1 cellular context compared by ENCODE assay signal in genomic region chr11:82733444-82734119, GRCh38.
TF ChIP-seq lines count a peak whose summit lies in the region.

Gene FAM181B, minus strand, starts transcription at chr11:82733864. Its CDS starts 135 bp downstream, at chr11:82733729.

TF ChIP-seq in SK-N-SH, 30 proteins besides CTCF, POLR2A, EP300 and RAD21 (continued from another document):
- TF ChIP-seq CHD2 (IDR thresholded peaks at IDR 0.05; ENCODE audit: low read length, partially characterized antibody) (no peak), TAF1 (IDR thresholded peaks at IDR 0.05; ENCODE audit: borderline replicate concordance, low read depth, low read length) (no peak), TEAD4 (IDR thresholded peaks at IDR 0.05; ENCODE audit: borderline replicate concordance, insufficient read depth) (no peak), USF1 (IDR thresholded peaks at IDR 0.05; ENCODE audit: borderline replicate concordance, low read depth) (no peak), SMC3 (IDR thresholded peaks at IDR 0.05; ENCODE audit: low read depth, low read length) (no peak), USF2 (IDR thresholded peaks at IDR 0.05; ENCODE audit: borderline replicate concordance, low read depth, low read length) (no peak), IRF3 (IDR thresholded peaks at IDR 0.05; ENCODE audit: low read depth, low read length) (no peak), NFIC (IDR thresholded peaks at IDR 0.05; ENCODE audit: borderline replicate concordance) (no peak), SIN3A (IDR thresholded peaks at IDR 0.05; ENCODE audit: borderline replicate concordance, low read depth, low read length) (no peak)
TF ChIP-seq in SK-N-SH: peak in this region for 0.
